21 cellular contexts compared by ENCODE assay signal in genomic region chr14:55019968-55020554, GRCh38. TPM values are rescaled to one million over a fixed set of nuclear protein-coding genes. Genes with fewer than 3 reads are reported as not detected.
A peak's percentile ranks its signal among the peaks of the same experiment; 100 is the strongest.
DNase-seq lines count a peak whose midpoint lies in the region; ATAC-seq and TF ChIP-seq lines count a peak whose summit lies in the region.
"Had no signal": no experiment of that assay in that cellular context is flagged by ENCODE, and none has a peak within 500 bp of the region (broad histone marks: within the 10 kb centered on the region; RNA-seq: fewer than 3 reads in every experiment).

No MANE protein-coding gene starts in this region.

- H3K9me3 ChIP-seq in breast epithelium, result no peaks in the 10 kb centered on the region
- H3K9me3 ChIP-seq: spleen, vagina had no signal

- CTCF ChIA-PET in MCF 10A (lab: Yijun Ruan, JAX), result no interaction called here

- no peaks in the 10 kb centered on the region for H3K27me3 ChIP-seq in breast epithelium
- H3K27me3 ChIP-seq: spleen, vagina had no signal

- TF ChIP-seq POLR2A in breast epithelium (IDR thresholded peaks at IDR 0.05), result no peak

- H3K27ac ChIP-seq in breast epithelium, result no peak overlapping the region
- H3K27ac ChIP-seq: spleen, vagina had no signal

- no peak overlapping the region for H3K4me3 Mint-ChIP-seq in MCF 10A (ENCODE audit: unreplicated experiment)
- H3K4me3 Mint-ChIP-seq: endodermal cell had no signal

- POLR2A ChIA-PET in MCF 10A (lab: Yijun Ruan, JAX), result no interaction called here

- H3K4me1 ChIP-seq in breast epithelium, result no peaks in the 10 kb centered on the region
- H3K4me1 ChIP-seq: spleen, vagina had no signal

- H3K27me3 Mint-ChIP-seq in MCF 10A (ENCODE audit: insufficient read depth, unreplicated experiment), result no peaks in the 10 kb centered on the region

- no peak for ATAC-seq in HG02840 (IDR thresholded peaks at IDR 0.05; ENCODE audit: low FRiP score, unreplicated experiment)
- ATAC-seq: Panc1 had no signal

- H3K36me3 Mint-ChIP-seq in MCF 10A (ENCODE audit: insufficient read depth, unreplicated experiment), result peaks cover 12% of the 10 kb centered on the region

- no peaks in the 10 kb centered on the region for H3K9me3 Mint-ChIP-seq in MCF 10A (ENCODE audit: unreplicated experiment)
- H3K9me3 Mint-ChIP-seq: endodermal cell had no signal

- DNase-seq in MCF 10A (ENCODE audit: unreplicated experiment) (no peak), breast epithelium (ENCODE audit: low spot score in 2 of 2) (no peak), NCI-H226 (peak; percentile 12), choroid plexus epithelial cell (ENCODE audit: low read depth) (peak; percentile 28), HUDEP-2 (lab: John Stamatoyannopoulos, UW; ENCODE audit: unreplicated experiment in 76 of 76) (no peak), NCI-H1417 treated with DMSO at 0.1 percent for 48 hours (lab: John Stamatoyannopoulos, UW) (no peak)
- DNase-seq in activated effector memory CD4-positive, alpha-beta T cell treated with Interleukin-2 at 50 U/mL for 16 hours, result no peak
- DNase-seq: activated CD4-positive, CD25-positive, alpha-beta regulatory T cell treated with anti-CD3 and anti-CD28 coated beads, Interleukin-2, amount 50 U/mL, for 72 hours; activated CD8-positive, alpha-beta memory T cell treated with anti-CD3 and anti-CD28 coated beads for 24 hours; anterior cingulate cortex; cerebellar nuclear complex; endodermal cell; head of caudate nucleus; Karpas-422; NCI-H1417; NCI-H2171; NCI-H748 treated with DMSO at 0.1 percent for 48 hours; spleen had no signal

- intact Hi-C loops in MCF 10A (cut with micrococcal nuclease), result no loop called here
- intact Hi-C loops in breast epithelium (cut with DNase I; ENCODE audit: low total_unique reads), result no loop called here

- H3K36me3 ChIP-seq in breast epithelium, result no peaks in the 10 kb centered on the region
- H3K36me3 ChIP-seq: spleen, vagina had no signal

- peaks cover under 1% of the 10 kb centered on the region for H3K4me1 Mint-ChIP-seq in MCF 10A (ENCODE audit: insufficient read depth, unreplicated experiment)

- no TSS peak for BruUV-seq in MCF 10A (replicated peaks; lab: Mats Ljungman, UMichigan)

- H3K27ac Mint-ChIP-seq in MCF 10A (ENCODE audit: low read depth, unreplicated experiment), result peak overlapping the region; percentile 6
- H3K27ac Mint-ChIP-seq: endodermal cell had no signal

- H3K4me3 ChIP-seq in breast epithelium (no peak overlapping the region), choroid plexus epithelial cell (ENCODE audit: low read depth, low read length) (no peak overlapping the region)
- H3K4me3 ChIP-seq: spleen, vagina had no signal

- no peak for TF ChIP-seq CTCF in MCF 10A (IDR thresholded peaks at IDR 0.05; ENCODE audit: unreplicated experiment)
- TF ChIP-seq CTCF in breast epithelium (IDR thresholded peaks at IDR 0.05), result no peak
- no peak for TF ChIP-seq CTCF in choroid plexus epithelial cell (conservative IDR thresholded peaks at IDR 0.05; ENCODE audit: low read depth, low read length)

RNA-seq across cellular contexts. Expression of gene WDHD1, which starts 6.8 kb away (rescaled TPM):
- total RNA-seq in MCF 10A (2022), result 5.8 and 6.5 TPM in 2 replicates
- total RNA-seq in breast epithelium, result 1 to 10 TPM; 1.8 to 3.5 (median 2.3) TPM

RNA-seq across cellular contexts. Expression of gene SOCS4, which starts 7.0 kb away (rescaled TPM):
- total RNA-seq in MCF 10A (2022), result 24.6 and 29.6 TPM in 2 replicates
- total RNA-seq in breast epithelium, result 10 to 100 TPM; 16.0 to 23.3 (median 16.3) TPM

RNA-seq across cellular contexts. Expression of gene MAPK1IP1L, which starts 31.4 kb away (rescaled TPM):
- total RNA-seq in MCF 10A (2022) (118 and 123 TPM in 2 replicates), breast epithelium (10 to 100 TPM; 37.7 to 60.4 (median 39.4) TPM)

Comparison
In these comparisons a context has a peak if more than half of its experiments do, and no peak if none do; other contexts are left out.
1. DNase-seq: peak in NCI-H226 (single experiment) and choroid plexus epithelial cell (single experiment); none in MCF 10A (single experiment), breast epithelium (0 of 2), HUDEP-2 (0 of 76), activated effector memory CD4-positive, alpha-beta T cell treated with Interleukin-2 at 50 U/mL for 16 hours (single experiment) and NCI-H1417 treated with DMSO at 0.1 percent for 48 hours (single experiment).